Comparison of ENCODE assay signal across 11 cellular contexts in genomic region chr13:102774596-102775375, GRCh38. TPM values are rescaled to one million over a fixed set of nuclear protein-coding genes. Genes with fewer than 3 reads are reported as not detected.
DNase-seq lines count a peak whose midpoint lies in the region; ATAC-seq and TF ChIP-seq lines count a peak whose summit lies in the region.
"Had no signal": no experiment of that assay in that cellular context is flagged by ENCODE, and none has a peak within 500 bp of the region (broad histone marks: within the 10 kb centered on the region; RNA-seq: fewer than 3 reads in every experiment).

No MANE protein-coding gene starts in this region.

- no peak for DNase-seq in activated CD8-positive, alpha-beta memory T cell treated with anti-CD3 and anti-CD28 coated beads, Interleukin-2, amount 10 ng/mL, durations not matched to agents 7 days and 5 days
- DNase-seq in activated CD8-positive, alpha-beta memory T cell treated with anti-CD3 and anti-CD28 coated beads, Interleukin-2, amount 50 U/mL, for 4 hours = no peak
- DNase-seq in OCI-M1 (lab: John Stamatoyannopoulos, UW) = peak; percentile 63
- no peak for DNase-seq in endothelial cell (ENCODE audit: low spot score)
- DNase-seq in stimulated activated effector memory CD8-positive, alpha-beta T cell treated with anti-CD3 and anti-CD28 coated beads, Interleukin-12 subunit alpha, Interleukin-12 subunit beta, amount 100 ng/mL, for 72 hours (ENCODE audit: low spot score in 2 of 2) = no peak
- DNase-seq in activated effector memory CD4-positive, alpha-beta T cell treated with anti-CD3 and anti-CD28 coated beads, Interleukin-2, amount 50 U/mL, for 16 hours = no peak
- DNase-seq: hippocampal formation, NCI-H226, tibial artery had no signal

- peaks cover 11% of the 10 kb centered on the region for H3K36me3 Mint-ChIP-seq in activated CD8-positive, alpha-beta memory T cell treated with anti-CD3 and anti-CD28 coated beads, Interleukin-2, amount 10 ng/mL, durations not matched to agents 7 days and 5 days
- H3K36me3 Mint-ChIP-seq in endothelial cell (ENCODE audit: low read depth, unreplicated experiment) = peaks cover 11% of the 10 kb centered on the region
- peaks cover 25% of the 10 kb centered on the region for H3K36me3 Mint-ChIP-seq in stimulated activated effector memory CD8-positive, alpha-beta T cell treated with anti-CD3 and anti-CD28 coated beads, Interleukin-12 subunit alpha, Interleukin-12 subunit beta, amount 100 ng/mL, for 72 hours

- H3K27me3 Mint-ChIP-seq in activated CD8-positive, alpha-beta memory T cell treated with anti-CD3 and anti-CD28 coated beads, Interleukin-2, amount 10 ng/mL, durations not matched to agents 7 days and 5 days = no peaks in the 10 kb centered on the region
- H3K27me3 Mint-ChIP-seq in endothelial cell (ENCODE audit: unreplicated experiment) = peaks cover 15% of the 10 kb centered on the region

- H3K4me3 Mint-ChIP-seq in activated CD8-positive, alpha-beta memory T cell treated with anti-CD3 and anti-CD28 coated beads, Interleukin-2, amount 10 ng/mL, durations not matched to agents 7 days and 5 days = peak overlapping the region; percentile 93
- H3K4me3 Mint-ChIP-seq in endothelial cell (ENCODE audit: unreplicated experiment) = peak overlapping the region; percentile 94
- peak overlapping the region; percentile 86 for H3K4me3 Mint-ChIP-seq in stimulated activated effector memory CD8-positive, alpha-beta T cell treated with anti-CD3 and anti-CD28 coated beads, Interleukin-12 subunit alpha, Interleukin-12 subunit beta, amount 100 ng/mL, for 72 hours

- H3K27ac Mint-ChIP-seq in activated CD8-positive, alpha-beta memory T cell treated with anti-CD3 and anti-CD28 coated beads, Interleukin-2, amount 10 ng/mL, durations not matched to agents 7 days and 5 days = peak overlapping the region; percentile 96
- H3K27ac Mint-ChIP-seq in endothelial cell (ENCODE audit: unreplicated experiment) = peak overlapping the region; percentile 2
- H3K27ac Mint-ChIP-seq in stimulated activated effector memory CD8-positive, alpha-beta T cell treated with anti-CD3 and anti-CD28 coated beads, Interleukin-12 subunit alpha, Interleukin-12 subunit beta, amount 100 ng/mL, for 72 hours = peak overlapping the region; percentile 95

- H3K4me1 Mint-ChIP-seq in activated CD8-positive, alpha-beta memory T cell treated with anti-CD3 and anti-CD28 coated beads, Interleukin-2, amount 10 ng/mL, durations not matched to agents 7 days and 5 days = peaks cover 63% of the 10 kb centered on the region
- H3K4me1 Mint-ChIP-seq in endothelial cell (ENCODE audit: unreplicated experiment) = peaks cover 21% of the 10 kb centered on the region
- H3K4me1 Mint-ChIP-seq in stimulated activated effector memory CD8-positive, alpha-beta T cell treated with anti-CD3 and anti-CD28 coated beads, Interleukin-12 subunit alpha, Interleukin-12 subunit beta, amount 100 ng/mL, for 72 hours = peaks cover 54% of the 10 kb centered on the region

- CTCF ChIA-PET in activated CD8-positive, alpha-beta memory T cell treated with anti-CD3 and anti-CD28 coated beads, Interleukin-2, amount 10 ng/mL, durations not matched to agents 7 days and 5 days (lab: Charles Lee) = interaction anchor here (0.8 to 5.3 kb wide), 8 partner anchors 10 to 183 kb away, joined by 3 to 40 read pairs (median 6); partner anchors contain the start of genes BIVM, ERCC5 and POGLUT2

- H3K9me3 Mint-ChIP-seq in activated CD8-positive, alpha-beta memory T cell treated with anti-CD3 and anti-CD28 coated beads, Interleukin-2, amount 10 ng/mL, durations not matched to agents 7 days and 5 days (ENCODE audit: low read depth) = no peaks in the 10 kb centered on the region
- no peaks in the 10 kb centered on the region for H3K9me3 Mint-ChIP-seq in endothelial cell (ENCODE audit: unreplicated experiment)
- no peaks in the 10 kb centered on the region for H3K9me3 Mint-ChIP-seq in stimulated activated effector memory CD8-positive, alpha-beta T cell treated with anti-CD3 and anti-CD28 coated beads, Interleukin-12 subunit alpha, Interleukin-12 subunit beta, amount 100 ng/mL, for 72 hours

- TF ChIP-seq CTCF in endothelial cell (IDR thresholded peaks at IDR 0.05; ENCODE audit: unreplicated experiment) = no peak

- no peak for ATAC-seq in activated CD8-positive, alpha-beta memory T cell treated with anti-CD3 and anti-CD28 coated beads, Interleukin-2, amount 10 ng/mL, durations not matched to agents 7 days and 5 days
- no peak for ATAC-seq in stimulated activated effector memory CD8-positive, alpha-beta T cell treated with anti-CD3 and anti-CD28 coated beads, Interleukin-12 subunit alpha, Interleukin-12 subunit beta, amount 100 ng/mL, for 72 hours
- ATAC-seq in GM19467 (IDR thresholded peaks at IDR 0.05; ENCODE audit: unreplicated experiment) = no peak
- no peak for ATAC-seq in HG02642 (IDR thresholded peaks at IDR 0.05; ENCODE audit: poor library complexity, unreplicated experiment)

RNA-seq across cellular contexts. Expression of gene TEX30, which starts 1.2 kb away (rescaled TPM):
- 10 to 100 TPM; 32.4 to 69.5 TPM for total RNA-seq in activated CD8-positive, alpha-beta memory T cell treated with anti-CD3 and anti-CD28 coated beads, Interleukin-2, amount 10 ng/mL, durations not matched to agents 7 days and 5 days
- 10.5 TPM for total RNA-seq in endothelial cell (ENCODE audit: unreplicated experiment)

RNA-seq across cellular contexts. Expression of gene POGLUT2, which starts 24.0 kb away (rescaled TPM):
- total RNA-seq in activated CD8-positive, alpha-beta memory T cell treated with anti-CD3 and anti-CD28 coated beads, Interleukin-2, amount 10 ng/mL, durations not matched to agents 7 days and 5 days = 10 to 100 TPM; 11.1 to 21.6 TPM
- total RNA-seq in endothelial cell (ENCODE audit: unreplicated experiment) = 15.2 TPM

RNA-seq across cellular contexts. Expression of gene BIVM, which starts 24.1 kb away (rescaled TPM):
- total RNA-seq in activated CD8-positive, alpha-beta memory T cell treated with anti-CD3 and anti-CD28 coated beads, Interleukin-2, amount 10 ng/mL, durations not matched to agents 7 days and 5 days = 10 to 100 TPM; 29.3 to 42.3 TPM
- total RNA-seq in endothelial cell (ENCODE audit: unreplicated experiment) = 16.6 TPM

Comparison
In these comparisons a context has a peak if more than half of its experiments do, and no peak if none do; other contexts are left out.
1. H3K27ac Mint-ChIP-seq: peak in every context shown above with its lines; median percentile 96 in activated CD8-positive, alpha-beta memory T cell treated with anti-CD3 and anti-CD28 coated beads, Interleukin-2, amount 10 ng/mL, durations not matched to agents 7 days and 5 days; 95 in stimulated activated effector memory CD8-positive, alpha-beta T cell treated with anti-CD3 and anti-CD28 coated beads, Interleukin-12 subunit alpha, Interleukin-12 subunit beta, amount 100 ng/mL, for 72 hours; 2 in endothelial cell.